ENCODE assay signal across 9 cellular contexts in genomic region chr3:35946121-35946856, GRCh38.
DNase-seq lines count a peak whose midpoint lies in the region; TF ChIP-seq lines count a peak whose summit lies in the region.
"Had no signal": no experiment of that assay in that cellular context is flagged by ENCODE, and none has a peak within 500 bp of the region (broad histone marks: within the 10 kb centered on the region; RNA-seq: fewer than 3 reads in every experiment).

No MANE protein-coding gene starts in this region.

- TF ChIP-seq CTCF in choroid plexus epithelial cell (conservative IDR thresholded peaks at IDR 0.05; ENCODE audit: low read depth, low read length): peak; percentile 54

- peak overlapping the region; percentile 21 for H3K4me3 ChIP-seq in choroid plexus epithelial cell (ENCODE audit: low read depth, low read length)
- H3K4me3 ChIP-seq: BLaER1 had no signal

- DNase-seq in NCI-H2029 (lab: John Stamatoyannopoulos, UW) (peak; percentile 45), NCI-H2029 treated with DMSO at 0.1 percent for 48 hours (lab: John Stamatoyannopoulos, UW) (no peak), NCI-H226 (peak; percentile 19), choroid plexus epithelial cell (ENCODE audit: low read depth) (peak; percentile 78), pons (ENCODE audit: low spot score) (peak; percentile 71), COR-L47 (lab: John Stamatoyannopoulos, UW) (no peak), NCI-H2227 treated with DMSO at 0.1 percent for 48 hours (lab: John Stamatoyannopoulos, UW) (no peak)
- no peak for DNase-seq in stimulated activated CD4-positive, alpha-beta T cell treated with anti-CD3 and anti-CD28 coated beads, Interleukin-4, amount 100 ng/mL, for 4 hours

Comparison
In these comparisons a context has a peak if more than half of its experiments do, and no peak if none do; other contexts are left out.
1. DNase-seq: peak in NCI-H2029 (single experiment), NCI-H226 (single experiment), choroid plexus epithelial cell (single experiment) and pons (single experiment); none in NCI-H2029 treated with DMSO at 0.1 percent for 48 hours (single experiment), COR-L47 (single experiment), NCI-H2227 treated with DMSO at 0.1 percent for 48 hours (single experiment) and stimulated activated CD4-positive, alpha-beta T cell treated with anti-CD3 and anti-CD28 coated beads, Interleukin-4, amount 100 ng/mL, for 4 hours (0 of 2).